Comparison of ENCODE assay signal across 23 cellular contexts in genomic region chr4:168499241-168499640, GRCh38. TPM values are rescaled to one million over a fixed set of nuclear protein-coding genes. Genes with fewer than 3 reads are reported as not detected.
"Had no signal": no experiment of that assay in that cellular context is flagged by ENCODE, and none has a peak within 500 bp of the region (broad histone marks: within the 10 kb centered on the region; RNA-seq: fewer than 3 reads in every experiment).

No MANE protein-coding gene starts in this region.

- ATAC-seq: effector memory CD8-positive, alpha-beta T cell; foreskin keratinocyte; left lung; stimulated activated effector memory CD8-positive, alpha-beta T cell treated with anti-CD3 and anti-CD28 coated beads, Interleukin-12 subunit alpha, Interleukin-12 subunit beta, amount 100 ng/mL, for 72 hours; stimulated activated naive CD8-positive, alpha-beta T cell treated with anti-CD3 and anti-CD28 coated beads, Interleukin-15, Interleukin-2, amounts not matched to agents 100 U/mL and 50 U/mL, for 24 hours had no signal

- H3K27me3 ChIP-seq: foreskin keratinocyte, left lung, neutrophil, suprapubic skin, thyroid gland, upper lobe of left lung, uterus had no signal

- H3K4me3 ChIP-seq: left lung, lung, suprapubic skin, thyroid gland, upper lobe of left lung, uterus had no signal

- H3K9me3 ChIP-seq: left lung, neutrophil, suprapubic skin, thyroid gland, upper lobe of left lung, uterus had no signal

- H3K27ac ChIP-seq: epithelial cell of prostate, foreskin keratinocyte, left lung, neutrophil, suprapubic skin, thyroid gland, upper lobe of left lung, uterus had no signal

- H3K4me1 ChIP-seq: foreskin keratinocyte, suprapubic skin, thyroid gland, upper lobe of left lung, uterus had no signal

- DNase-seq: cerebellar nuclear complex; effector memory CD8-positive, alpha-beta T cell; foreskin keratinocyte; head of caudate nucleus; hypothalamus; kidney glomerular epithelial cell; left lung; mesenchymal stem cell; midbrain; naive B cell; stimulated activated CD4-positive, alpha-beta T cell treated with anti-CD3 and anti-CD28 coated beads, Interleukin-4, amount 100 ng/mL, for 1 hour; stimulated activated CD8-positive, alpha-beta memory T cell treated with anti-CD3 and anti-CD28 coated beads, Interleukin-4, amount 100 ng/mL, for 48 hours; stimulated activated naive CD8-positive, alpha-beta T cell treated with anti-CD3 and anti-CD28 coated beads, Interleukin-15, Interleukin-2, amounts not matched to agents 100 U/mL and 50 U/mL, for 24 hours; thyroid gland; upper lobe of left lung; uterus had no signal

- FAIRE-seq: colon had no signal

- H3K36me3 ChIP-seq: left lung, neutrophil, suprapubic skin, thyroid gland, upper lobe of left lung, uterus had no signal

RNA-seq across cellular contexts. Expression of gene DDX60L, which starts 18.9 kb away (rescaled TPM):
- polyA plus RNA-seq: neural cell had no signal
